15 cellular contexts compared by ENCODE assay signal in the genomic region with DNA sequence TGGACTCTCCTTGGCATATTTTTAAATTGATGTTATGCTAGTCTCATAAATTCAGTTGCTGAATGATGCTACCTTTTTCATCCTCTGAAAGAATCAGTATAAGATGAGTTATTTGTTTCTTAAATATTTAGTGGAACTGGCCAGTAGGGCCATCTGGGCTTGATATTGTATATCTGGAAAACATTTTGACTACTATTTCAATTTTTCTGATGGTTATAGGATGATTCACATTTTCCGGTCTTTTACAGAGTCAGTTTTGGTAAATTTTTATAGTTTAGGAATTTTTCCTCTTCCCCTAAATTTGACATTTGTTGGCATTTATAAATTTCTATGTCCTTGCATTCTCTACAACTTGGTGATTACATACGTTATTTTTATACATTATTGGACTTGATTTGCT.
DNase-seq lines count a peak whose midpoint lies in the region; ATAC-seq and TF ChIP-seq lines count a peak whose summit lies in the region.
"Had no signal": no experiment of that assay in that cellular context is flagged by ENCODE, and none has a peak within 500 bp of the region (broad histone marks: within the 10 kb centered on the region; RNA-seq: fewer than 3 reads in every experiment).

No MANE protein-coding gene starts in this region.

- DNase-seq in AG10803 (ENCODE audit: low read depth) (peak; percentile 33), GM03348 (ENCODE audit: low spot score) (peak; percentile 51), fibroblast of the aortic adventitia (ENCODE audit: low read depth) (peak; percentile 9), UCSD-AML1 (lab: John Stamatoyannopoulos, UW; ENCODE audit: unreplicated experiment) (no peak), left cardiac atrium (no peak), omental fat pad (ENCODE audit: low spot score) (no peak)
- DNase-seq: ACHN; CD4-positive, CD25-positive, alpha-beta regulatory T cell; DMS53; H7; KG1 had no signal

- H3K4me3 ChIP-seq in AG10803 (ENCODE audit: low read length), result no peak overlapping the region
- H3K4me3 ChIP-seq in fibroblast of the aortic adventitia (ENCODE audit: low read depth, low read length), result no peak overlapping the region
- H3K4me3 ChIP-seq: BLaER1 treated with 17β-estradiol and CSF1 and Interleukin-3, amounts not matched to agents 10 nM and 100 nM; GM23338 had no signal

- ATAC-seq in SK-N-SH treated with all-trans-retinoic acid at 6 μM for 48 hours (peak; percentile 90), HG03159 (IDR thresholded peaks at IDR 0.05; ENCODE audit: unreplicated experiment) (no peak), left cardiac atrium (no peak), omental fat pad (ENCODE audit: low FRiP score) (no peak)
- ATAC-seq: GM23338 had no signal

- intact Hi-C loops in left cardiac atrium (cut with DNase I), result no loop called here

- no peak for TF ChIP-seq CTCF in AG10803 (conservative IDR thresholded peaks at IDR 0.05; ENCODE audit: low read length)
- no peak for TF ChIP-seq CTCF in fibroblast of the aortic adventitia (IDR thresholded peaks at IDR 0.05; ENCODE audit: insufficient read depth, low read length)
- no peak for TF ChIP-seq CTCF in omental fat pad (IDR thresholded peaks at IDR 0.05)

TF ChIP-seq in SK-N-SH treated with all-trans-retinoic acid at 6 μM for 48 hours, 23 proteins besides CTCF, POLR2A, EP300 and RAD21:
- no peak for TF ChIP-seq OSR1 (CRISPR knock-in tag; IDR thresholded peaks at IDR 0.05)
- TF ChIP-seq, protein P1, sequence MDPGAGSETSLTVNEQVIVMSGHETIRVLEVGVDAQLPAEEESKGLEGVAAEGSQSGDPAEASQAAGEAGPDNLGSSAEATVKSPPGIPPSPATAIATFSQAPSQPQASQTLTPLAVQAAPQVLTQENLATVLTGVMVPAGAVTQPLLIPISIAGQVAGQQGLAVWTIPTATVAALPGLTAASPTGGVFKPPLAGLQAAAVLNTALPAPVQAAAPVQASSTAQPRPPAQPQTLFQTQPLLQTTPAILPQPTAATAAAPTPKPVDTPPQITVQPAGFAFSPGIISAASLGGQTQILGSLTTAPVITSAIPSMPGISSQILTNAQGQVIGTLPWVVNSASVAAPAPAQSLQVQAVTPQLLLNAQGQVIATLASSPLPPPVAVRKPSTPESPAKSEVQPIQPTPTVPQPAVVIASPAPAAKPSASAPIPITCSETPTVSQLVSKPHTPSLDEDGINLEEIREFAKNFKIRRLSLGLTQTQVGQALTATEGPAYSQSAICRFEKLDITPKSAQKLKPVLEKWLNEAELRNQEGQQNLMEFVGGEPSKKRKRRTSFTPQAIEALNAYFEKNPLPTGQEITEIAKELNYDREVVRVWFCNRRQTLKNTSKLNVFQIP (CRISPR knock-in tag; IDR thresholded peaks at IDR 0.05; ENCODE audit: borderline replicate concordance, low read depth), result no peak
- TF ChIP-seq, protein P2, sequence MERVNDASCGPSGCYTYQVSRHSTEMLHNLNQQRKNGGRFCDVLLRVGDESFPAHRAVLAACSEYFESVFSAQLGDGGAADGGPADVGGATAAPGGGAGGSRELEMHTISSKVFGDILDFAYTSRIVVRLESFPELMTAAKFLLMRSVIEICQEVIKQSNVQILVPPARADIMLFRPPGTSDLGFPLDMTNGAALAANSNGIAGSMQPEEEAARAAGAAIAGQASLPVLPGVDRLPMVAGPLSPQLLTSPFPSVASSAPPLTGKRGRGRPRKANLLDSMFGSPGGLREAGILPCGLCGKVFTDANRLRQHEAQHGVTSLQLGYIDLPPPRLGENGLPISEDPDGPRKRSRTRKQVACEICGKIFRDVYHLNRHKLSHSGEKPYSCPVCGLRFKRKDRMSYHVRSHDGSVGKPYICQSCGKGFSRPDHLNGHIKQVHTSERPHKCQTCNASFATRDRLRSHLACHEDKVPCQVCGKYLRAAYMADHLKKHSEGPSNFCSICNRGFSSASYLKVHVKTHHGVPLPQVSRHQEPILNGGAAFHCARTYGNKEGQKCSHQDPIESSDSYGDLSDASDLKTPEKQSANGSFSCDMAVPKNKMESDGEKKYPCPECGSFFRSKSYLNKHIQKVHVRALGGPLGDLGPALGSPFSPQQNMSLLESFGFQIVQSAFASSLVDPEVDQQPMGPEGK (CRISPR knock-in tag; IDR thresholded peaks at IDR 0.05; ENCODE audit: borderline replicate concordance), result no peak
- TF ChIP-seq BACH2 (CRISPR knock-in tag; IDR thresholded peaks at IDR 0.05; ENCODE audit: borderline replicate concordance), result no peak
- TF ChIP-seq ISL1 (CRISPR knock-in tag; IDR thresholded peaks at IDR 0.05), result no peak
- no peak for TF ChIP-seq ARNTL (CRISPR knock-in tag; IDR thresholded peaks at IDR 0.05; ENCODE audit: borderline replicate concordance, low read depth)
- no peak for TF ChIP-seq ZNF565 (CRISPR knock-in tag; conservative IDR thresholded peaks at IDR 0.05; ENCODE audit: low read depth)
- no peak for TF ChIP-seq ZFP30 (CRISPR knock-in tag; IDR thresholded peaks at IDR 0.05)
- no peak for TF ChIP-seq RARB (CRISPR knock-in tag; IDR thresholded peaks at IDR 0.05)
- TF ChIP-seq GLIS3 (CRISPR knock-in tag; IDR thresholded peaks at IDR 0.05), result no peak
- TF ChIP-seq, protein P3, sequence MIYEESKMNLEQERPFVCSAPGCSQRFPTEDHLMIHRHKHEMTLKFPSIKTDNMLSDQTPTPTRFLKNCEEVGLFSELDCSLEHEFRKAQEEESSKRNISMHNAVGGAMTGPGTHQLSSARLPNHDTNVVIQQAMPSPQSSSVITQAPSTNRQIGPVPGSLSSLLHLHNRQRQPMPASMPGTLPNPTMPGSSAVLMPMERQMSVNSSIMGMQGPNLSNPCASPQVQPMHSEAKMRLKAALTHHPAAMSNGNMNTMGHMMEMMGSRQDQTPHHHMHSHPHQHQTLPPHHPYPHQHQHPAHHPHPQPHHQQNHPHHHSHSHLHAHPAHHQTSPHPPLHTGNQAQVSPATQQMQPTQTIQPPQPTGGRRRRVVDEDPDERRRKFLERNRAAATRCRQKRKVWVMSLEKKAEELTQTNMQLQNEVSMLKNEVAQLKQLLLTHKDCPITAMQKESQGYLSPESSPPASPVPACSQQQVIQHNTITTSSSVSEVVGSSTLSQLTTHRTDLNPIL (CRISPR knock-in tag; IDR thresholded peaks at IDR 0.05; ENCODE audit: low read depth), result no peak
- TF ChIP-seq ZNF70 (CRISPR knock-in tag; IDR thresholded peaks at IDR 0.05), result no peak
- TF ChIP-seq TOX (CRISPR knock-in tag; IDR thresholded peaks at IDR 0.05; ENCODE audit: borderline replicate concordance), result peak; percentile 91
- no peak for TF ChIP-seq CSDC2 (CRISPR knock-in tag; IDR thresholded peaks at IDR 0.05)
- TF ChIP-seq ZNF8 (CRISPR knock-in tag; IDR thresholded peaks at IDR 0.05), result no peak
- no peak for TF ChIP-seq SNAI2 (CRISPR knock-in tag; IDR thresholded peaks at IDR 0.05)
- 0 out of 2 replicates have a peak, but pooled peaks have one; percentile 8 for TF ChIP-seq ZC3H10 (CRISPR knock-in tag; IDR thresholded peaks at IDR 0.05)
TF ChIP-seq in SK-N-SH treated with all-trans-retinoic acid at 6 μM for 48 hours: peak in this region for 2.

Comparison
In these comparisons a context has a peak if more than half of its experiments do, and no peak if none do; other contexts are left out.
1. DNase-seq: peak in AG10803 (single experiment), GM03348 (single experiment) and fibroblast of the aortic adventitia (single experiment); none in UCSD-AML1 (single experiment), left cardiac atrium (single experiment) and omental fat pad (single experiment).